ENCODE assay signal across 8 cellular contexts in the genomic region with DNA sequence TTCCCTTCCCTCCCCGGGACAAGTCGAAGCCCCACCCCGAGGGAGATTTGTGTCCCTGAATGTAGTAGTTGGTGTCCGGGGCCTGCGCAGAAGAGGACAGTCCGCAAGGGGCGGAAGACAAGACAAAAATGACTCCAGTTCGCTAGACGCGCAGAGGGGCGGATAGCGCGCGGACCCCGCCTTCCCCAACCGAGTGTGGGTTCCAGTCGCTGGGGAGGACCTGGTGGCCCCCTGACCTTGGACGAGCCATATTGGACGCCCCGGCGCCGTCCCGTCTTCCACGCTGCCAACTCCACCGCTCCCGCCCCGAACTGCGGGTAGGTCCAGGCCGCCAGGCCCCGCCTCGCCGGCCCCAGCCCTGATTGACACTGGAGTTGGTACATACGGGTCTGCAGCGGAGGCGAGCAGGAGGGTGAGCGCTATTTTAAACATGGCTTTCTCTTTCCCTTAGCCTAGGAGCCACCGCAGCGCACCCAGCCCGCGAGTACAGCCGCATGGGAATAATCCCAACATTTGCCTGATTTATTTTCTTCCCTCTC. TPM values are rescaled to one million over a fixed set of nuclear protein-coding genes. Genes with fewer than 3 reads are reported as not detected.
A peak's percentile ranks its signal among the peaks of the same experiment; 100 is the strongest.
DNase-seq lines count a peak whose midpoint lies in the region; ATAC-seq and TF ChIP-seq lines count a peak whose summit lies in the region.

No MANE protein-coding gene starts in this region.

- intact Hi-C loops in right lobe of liver (cut with DNase I) = no loop called here

- H3K27me3 ChIP-seq in right lobe of liver = no peaks in the 10 kb centered on the region

- H3K4me1 ChIP-seq in right lobe of liver = no peaks in the 10 kb centered on the region

- peak; percentile 74 for TF ChIP-seq POLR2A in right lobe of liver (IDR thresholded peaks at IDR 0.05)

- peak; percentile 76 for ATAC-seq in GM19324 (IDR thresholded peaks at IDR 0.05; ENCODE audit: low FRiP score, unreplicated experiment)
- peak; percentile 67 for ATAC-seq in HG03460 (IDR thresholded peaks at IDR 0.05; ENCODE audit: unreplicated experiment)
- ATAC-seq in right lobe of liver = peak; percentile 91 to 95 (median 92)

- H3K27ac ChIP-seq in C4-2B (peak overlapping the region; percentile 77), right lobe of liver (peak overlapping the region; percentile 87 to 95 (median 87))

- H3K4me3 ChIP-seq in right lobe of liver = peak overlapping the region; percentile 59 to 66 (median 65)

- H3K36me3 ChIP-seq in right lobe of liver = no peaks in the 10 kb centered on the region

- no peaks in the 10 kb centered on the region for H3K9me3 ChIP-seq in right lobe of liver

- under 1% methylated on average over 23 of the region's 41 CpGs for WGBS in right lobe of liver (ENCODE audit: insufficient coverage, low coverage, low lambda C conversion rate, missing lambda C conversion rate)

- DNase-seq in NCI-H524 treated with DMSO at 0.1 percent for 48 hours (lab: John Stamatoyannopoulos, UW) (peak; percentile 58), dermis blood vessel endothelial cell (peak; percentile 93), right lobe of liver (peak; percentile 93 to 95 (median 95))
- peak; percentile 43 to 46 for DNase-seq in activated CD4-positive, alpha-beta T cell treated with anti-CD3 and anti-CD28 coated beads, Interleukin-2, amount 50 U/mL, for 24 hours (ENCODE audit: low read depth in 1 of 2, low spot score in 1 of 2)
- peak; percentile 71 for DNase-seq in stimulated activated CD4-positive, alpha-beta T cell treated with anti-CD3 and anti-CD28 coated beads, Interleukin-4, amount 100 ng/mL, for 24 hours

- TF ChIP-seq CTCF in C4-2B (conservative IDR thresholded peaks at IDR 0.05) (peak; percentile 9; the same call in 1 of the 2 replicates), right lobe of liver (IDR thresholded peaks at IDR 0.05) (peak; percentile 24 to 51 (median 29))

RNA-seq across cellular contexts. Expression of gene HMGN3, which starts 0.8 kb away (rescaled TPM):
- total RNA-seq in dermis blood vessel endothelial cell (69.3 and 102 TPM in 2 replicates), right lobe of liver (10 to 100 TPM; 25.5 to 37.3 (median 32.9) TPM)

Comparison
In these comparisons a context has a peak if more than half of its experiments do, and no peak if none do; other contexts are left out.
1. Peak in every context shown above with its lines: DNase-seq, ATAC-seq, H3K4me3 ChIP-seq and H3K27ac ChIP-seq.
2. DNase-seq: peak in every context shown above with its lines; median percentile 95 in right lobe of liver; 93 in dermis blood vessel endothelial cell; 71 in stimulated activated CD4-positive, alpha-beta T cell treated with anti-CD3 and anti-CD28 coated beads, Interleukin-4, amount 100 ng/mL, for 24 hours; 58 in NCI-H524 treated with DMSO at 0.1 percent for 48 hours; 44 in activated CD4-positive, alpha-beta T cell treated with anti-CD3 and anti-CD28 coated beads, Interleukin-2, amount 50 U/mL, for 24 hours.